In genomic region chr22:44276041-44276440, GRCh38 we compare ENCODE assay signal across 1 cellular context.
TF ChIP-seq lines count a peak whose summit lies in the region.

No MANE protein-coding gene starts in this region.

TF ChIP-seq in H1, 55 proteins besides CTCF, POLR2A, EP300 and RAD21 (continued from another document):
- TF ChIP-seq USF2 (IDR thresholded peaks at IDR 0.05; ENCODE audit: low read length) (no peak), ATF3 (IDR thresholded peaks at IDR 0.05; ENCODE audit: insufficient read depth, low read depth, low read length) (no peak), EZH2 (IDR thresholded peaks at IDR 0.05; ENCODE audit: low read depth, low read length, severe bottlenecking) (no peak), MAX (IDR thresholded peaks at IDR 0.05) (no peak)
